ENCODE assay signal across 7 cellular contexts in the genomic region with DNA sequence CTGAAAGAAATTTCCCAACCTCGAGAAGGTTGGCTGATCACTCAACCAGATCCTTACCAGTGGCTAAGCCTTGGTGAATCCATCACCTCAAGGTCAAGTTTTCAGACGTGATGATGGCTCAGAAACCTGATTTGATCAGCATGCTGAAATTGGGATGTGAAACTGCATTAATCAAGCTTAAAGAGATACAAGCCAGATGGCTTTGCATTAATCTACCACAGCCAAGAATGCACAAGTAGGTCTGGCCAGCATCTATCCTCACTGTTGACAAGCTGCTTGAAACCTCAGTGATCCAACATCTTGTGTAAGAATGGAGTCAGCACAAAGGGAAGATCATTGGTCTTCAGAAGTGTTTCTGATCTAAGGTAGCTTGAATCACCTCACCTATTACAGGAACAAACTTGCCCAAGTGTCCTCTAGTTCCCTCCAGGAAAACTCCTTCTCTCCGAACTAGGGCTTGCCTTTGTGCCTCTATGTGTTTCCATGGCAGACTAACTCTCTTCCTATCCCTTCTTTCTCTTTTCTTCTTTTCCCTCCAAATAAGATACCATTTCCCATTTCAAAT.
DNase-seq lines count a peak whose midpoint lies in the region; ATAC-seq, FAIRE-seq and TF ChIP-seq lines count a peak whose summit lies in the region.
"Not testable (repeated sequence)": the region's sequence is repeated elsewhere in the genome, so short reads cannot be mapped to it uniquely, and the experiment has no call there.

No MANE protein-coding gene starts in this region.

- H2AFZ ChIP-seq in Karpas-422 (ENCODE audit: low read length); keratinocyte (ENCODE audit: control insufficient read depth, low read length): not testable (repeated sequence)

- FAIRE-seq in bronchial epithelial cell (lab: Jason Lieb, UNC), result peak; percentile 97
- FAIRE-seq in keratinocyte (lab: Jason Lieb, UNC), result peak; percentile 78

- peak overlapping the region; percentile 10; the same call in 1 of the 2 replicates for H3K27ac ChIP-seq in C4-2B
- not testable (repeated sequence) for H3K27ac ChIP-seq in Karpas-422 (ENCODE audit: low read length); WERI-Rb-1; keratinocyte (ENCODE audit: control insufficient read depth, insufficient read depth, low read length)

- H3K4me2 ChIP-seq in Karpas-422 (ENCODE audit: low read depth, low read length, poor library complexity, severe bottlenecking); keratinocyte (ENCODE audit: control insufficient read depth, extremely low read depth, insufficient read depth, low read depth, low read length): not testable (repeated sequence)

- dilution Hi-C loops in keratinocyte (cut with MboI; ENCODE audit: extremely low pct_ligation_motif_present, low sequenced_read_pairs), result not testable (repeated sequence)

- not testable (repeated sequence) for H3K9me2 ChIP-seq in Karpas-422 (replicated peaks; ENCODE audit: insufficient read depth, low read length)

- not testable (repeated sequence) for H3K4me3 ChIP-seq in Karpas-422 (ENCODE audit: low read length); WERI-Rb-1 (ENCODE audit: low read depth, low read length); bronchial epithelial cell (ENCODE audit: low read depth, low read length); keratinocyte (ENCODE audit: control insufficient read depth in 2 of 3, extremely low read depth in 1 of 3, insufficient read depth in 2 of 3, low read depth in 1 of 3, low read length in 3 of 3)

- H3K9me3 ChIP-seq in Karpas-422 (ENCODE audit: low read length); WERI-Rb-1 (ENCODE audit: severe bottlenecking); keratinocyte (ENCODE audit: control insufficient read depth, low read depth, low read length): not testable (repeated sequence)

- not testable (repeated sequence) for TF ChIP-seq CTCF in C4-2B (conservative IDR thresholded peaks at IDR 0.05); WERI-Rb-1 (IDR thresholded peaks at IDR 0.05; ENCODE audit: low read depth, low read length); bronchial epithelial cell (IDR thresholded peaks at IDR 0.05; ENCODE audit: insufficient read depth, low read length, severe bottlenecking); keratinocyte (optimal IDR thresholded peaks at IDR 0.05 in 1 of 3, IDR thresholded peaks at IDR 0.05 in 1 of 3, conservative IDR thresholded peaks at IDR 0.05 in 1 of 3; ENCODE audit: extremely low read depth in 1 of 3, insufficient read depth in 2 of 3, low read length in 3 of 3)

- not testable (repeated sequence) for H4K20me1 ChIP-seq in Karpas-422 (ENCODE audit: insufficient read depth, low read depth, low read length); keratinocyte (ENCODE audit: control insufficient read depth, extremely low read depth, insufficient read depth, low read length)

- H3K9ac ChIP-seq in Karpas-422 (ENCODE audit: low read length); keratinocyte (ENCODE audit: control insufficient read depth, extremely low read depth, insufficient read depth, low read length): not testable (repeated sequence)

- not testable (repeated sequence) for H3K27me3 ChIP-seq in Karpas-422 (ENCODE audit: low read length); WERI-Rb-1 (ENCODE audit: insufficient read depth, low read depth, severe bottlenecking); bronchial epithelial cell (ENCODE audit: control insufficient read depth, insufficient read depth, low read length); keratinocyte (ENCODE audit: control insufficient read depth, extremely low read depth, insufficient read depth, low read length)

- not testable (repeated sequence) for H3K4me1 ChIP-seq in Karpas-422 (ENCODE audit: low read length); keratinocyte (ENCODE audit: control insufficient read depth, extremely low read depth, insufficient read depth, low read length)

- H3K9me1 ChIP-seq in keratinocyte (ENCODE audit: control insufficient read depth, extremely low read depth, insufficient read depth, low read length), result not testable (repeated sequence)

- peak; percentile 41 for DNase-seq in Karpas-422
- peak; percentile 4 for DNase-seq in RPMI8226
- peak; percentile 54 for DNase-seq in WERI-Rb-1
- peak; percentile 35 for DNase-seq in bronchial epithelial cell (ENCODE audit: low read depth)
- DNase-seq in keratinocyte (ENCODE audit: low read depth, low spot score), result not testable (repeated sequence)

- ATAC-seq in GM18867 (IDR thresholded peaks at IDR 0.05; ENCODE audit: unreplicated experiment), result peak; percentile 58

- H3K36me3 ChIP-seq in Karpas-422 (ENCODE audit: insufficient read depth, low read length); WERI-Rb-1; bronchial epithelial cell (ENCODE audit: control insufficient read depth, insufficient read depth, low read length); keratinocyte (ENCODE audit: control insufficient read depth in 2 of 2, extremely low read depth in 1 of 2, insufficient read depth in 2 of 2, low read length in 2 of 2): not testable (repeated sequence)

- H3K79me2 ChIP-seq in Karpas-422 (ENCODE audit: low read length); keratinocyte (ENCODE audit: control insufficient read depth, insufficient read depth, low read length): not testable (repeated sequence)
